8 cellular contexts compared by ENCODE assay signal in genomic region chr11:6612816-6613136, GRCh38. TPM values are rescaled to one million over a fixed set of nuclear protein-coding genes. Genes with fewer than 3 reads are reported as not detected.
DNase-seq lines count a peak whose midpoint lies in the region; ATAC-seq and TF ChIP-seq lines count a peak whose summit lies in the region.

No MANE protein-coding gene starts in this region.

- 4 to 5% methylated on average over 7 of the region's 7 CpGs for WGBS in esophagus squamous epithelium, 2 donors

- peak overlapping the region; percentile 91 for H3K4me3 ChIP-seq in OCI-LY1 (ENCODE audit: low read depth, low read length, poor library complexity, severe bottlenecking)
- H3K4me3 ChIP-seq in esophagus squamous epithelium, result peak overlapping the region; percentile 83 to 92 (median 90)

- H3K9me3 ChIP-seq in OCI-LY1 (ENCODE audit: low read length) (no peaks in the 10 kb centered on the region), esophagus squamous epithelium (no peaks in the 10 kb centered on the region)

- H3K27ac Mint-ChIP-seq in activated CD4-positive, alpha-beta T cell treated with anti-CD3 and anti-CD28 coated beads for 36 hours, result no peak overlapping the region
- H3K27ac Mint-ChIP-seq in progenitor cell of endocrine pancreas, result no peak overlapping the region

- H3K9ac ChIP-seq in OCI-LY1 (ENCODE audit: low read length), result peak overlapping the region; percentile 86

- no peaks in the 10 kb centered on the region for H3K9me2 ChIP-seq in OCI-LY1 (ENCODE audit: low read depth, low read length)

- TF ChIP-seq CTCF in OCI-LY1 (IDR thresholded peaks at IDR 0.05; ENCODE audit: low read length), result peak; percentile 85
- TF ChIP-seq CTCF in esophagus squamous epithelium (IDR thresholded peaks at IDR 0.05), result peak in 5 of 6 experiments; percentile 15 to 60 (median 37)
- TF ChIP-seq CTCF in progenitor cell of endocrine pancreas (IDR thresholded peaks at IDR 0.05; ENCODE audit: unreplicated experiment), result peak; percentile 68

- H3F3A ChIP-seq in OCI-LY1 (ENCODE audit: insufficient read depth, low read length), result no peaks in the 10 kb centered on the region

- peak; percentile 21 for ATAC-seq in activated CD4-positive, alpha-beta T cell treated with anti-CD3 and anti-CD28 coated beads for 36 hours
- peak; percentile 12 for ATAC-seq in HG03025 (IDR thresholded peaks at IDR 0.05; ENCODE audit: low FRiP score, unreplicated experiment)

- peaks cover 40% of the 10 kb centered on the region for H3K36me3 ChIP-seq in OCI-LY1 (ENCODE audit: insufficient read depth, low read length)
- H3K36me3 ChIP-seq in esophagus squamous epithelium, result peaks cover 34 to 66% (median 36%) of the 10 kb centered on the region in 3 donors

- peak overlapping the region; percentile 87 for H3K4me2 ChIP-seq in OCI-LY1 (ENCODE audit: low read length)

- H3K36me3 Mint-ChIP-seq in activated CD4-positive, alpha-beta T cell treated with anti-CD3 and anti-CD28 coated beads for 36 hours (ENCODE audit: low read depth), result peaks cover 51% of the 10 kb centered on the region
- H3K36me3 Mint-ChIP-seq in progenitor cell of endocrine pancreas (ENCODE audit: insufficient read depth), result peaks cover 19% of the 10 kb centered on the region

- no peaks in the 10 kb centered on the region for H3K27me3 ChIP-seq in OCI-LY1 (ENCODE audit: insufficient read depth, low read length)
- no peaks in the 10 kb centered on the region for H3K27me3 ChIP-seq in esophagus squamous epithelium

- no peaks in the 10 kb centered on the region; the same call in 1 of the 2 replicates for H3K79me2 ChIP-seq in OCI-LY1 (ENCODE audit: insufficient read depth, low read length)

- DNase-seq in activated CD4-positive, alpha-beta T cell treated with anti-CD3 and anti-CD28 coated beads for 36 hours, result peak; percentile 60
- no peak for DNase-seq in activated CD4-positive, alpha-beta T cell treated with anti-CD3 and anti-CD28 coated beads, Interleukin-2, amount 50 U/mL, for 48 hours
- no peak for DNase-seq in esophagus squamous epithelium (lab: John Stamatoyannopoulos, UW)
- DNase-seq in progenitor cell of endocrine pancreas (ENCODE audit: low spot score, unreplicated experiment), result no peak
- DNase-seq in NCI-H1048 (lab: John Stamatoyannopoulos, UW), result no peak
- no peak for DNase-seq in NCI-H2196 treated with DMSO at 0.1 percent for 48 hours (lab: John Stamatoyannopoulos, UW; ENCODE audit: unreplicated experiment)

- H3K4me1 Mint-ChIP-seq in activated CD4-positive, alpha-beta T cell treated with anti-CD3 and anti-CD28 coated beads for 36 hours, result peaks cover 44% of the 10 kb centered on the region
- H3K4me1 Mint-ChIP-seq in progenitor cell of endocrine pancreas (ENCODE audit: low read depth), result peaks cover 7% of the 10 kb centered on the region

- no peaks in the 10 kb centered on the region for H3K9me3 Mint-ChIP-seq in activated CD4-positive, alpha-beta T cell treated with anti-CD3 and anti-CD28 coated beads for 36 hours (ENCODE audit: low read depth)
- no peaks in the 10 kb centered on the region for H3K9me3 Mint-ChIP-seq in progenitor cell of endocrine pancreas (ENCODE audit: low read depth)

- no peaks in the 10 kb centered on the region for H4K20me1 ChIP-seq in OCI-LY1 (ENCODE audit: insufficient read depth, low read length)

- H3K4me3 Mint-ChIP-seq in activated CD4-positive, alpha-beta T cell treated with anti-CD3 and anti-CD28 coated beads for 36 hours, result no peak overlapping the region
- no peak overlapping the region for H3K4me3 Mint-ChIP-seq in progenitor cell of endocrine pancreas (ENCODE audit: low read depth)

- H3K27me3 Mint-ChIP-seq in activated CD4-positive, alpha-beta T cell treated with anti-CD3 and anti-CD28 coated beads for 36 hours, result no peaks in the 10 kb centered on the region
- H3K27me3 Mint-ChIP-seq in progenitor cell of endocrine pancreas, result no peaks in the 10 kb centered on the region

- H2AFZ ChIP-seq in OCI-LY1 (ENCODE audit: low read length), result no peak overlapping the region

- TF ChIP-seq POLR2A in esophagus squamous epithelium (IDR thresholded peaks at IDR 0.05), result no peak

- intact Hi-C loops in activated CD4-positive, alpha-beta T cell treated with anti-CD3 and anti-CD28 coated beads for 36 hours (cut with DNase I, micrococcal nuclease), result loop anchor here (1.0 to 10.0 kb wide), 6 partner anchors 9 to 928 kb away; partner anchors contain the start of genes ILK (in 2 of the 2), MRPL17 (in 2 of the 2), RRP8 (in 2 of the 2) and APBB1 (in 1 of the 2)
- intact Hi-C loops in esophagus squamous epithelium (cut with DNase I), result loop anchor here (10.0 kb wide), 1 partner anchor 128 kb away; the partner anchor contains the start of genes ARFIP2 and TIMM10B

- POLR2A ChIA-PET in activated CD4-positive, alpha-beta T cell treated with anti-CD3 and anti-CD28 coated beads for 36 hours (lab: Charles Lee), result interaction anchor here (1.1 to 2.1 kb wide), 3 partner anchors 8 to 131 kb away, joined by 4 to 5 read pairs (median 4); partner anchors contain the start of genes ARFIP2, MRPL17 and TIMM10B

- CTCF ChIA-PET in activated CD4-positive, alpha-beta T cell treated with anti-CD3 and anti-CD28 coated beads for 36 hours (lab: Charles Lee), result interaction anchor here (0.5 to 2.9 kb wide), 12 partner anchors 8 to 907 kb away, joined by 3 to 8 read pairs (median 3); no protein-coding TSS in a partner anchor

- H3K27ac ChIP-seq in OCI-LY1 (ENCODE audit: low read depth, low read length, poor library complexity, severe bottlenecking), result peak overlapping the region; percentile 91
- peak overlapping the region; percentile 93 to 99 (median 98) for H3K27ac ChIP-seq in esophagus squamous epithelium

- H3K4me1 ChIP-seq in OCI-LY1 (ENCODE audit: insufficient read depth, low read length, severe bottlenecking) (peaks cover 19% of the 10 kb centered on the region), esophagus squamous epithelium (peaks cover 17 to 62% (median 35%) of the 10 kb centered on the region in 3 donors)

RNA-seq across cellular contexts. Expression of gene TAF10, which starts 0.8 kb away (rescaled TPM):
- total RNA-seq in activated CD4-positive, alpha-beta T cell treated with anti-CD3 and anti-CD28 coated beads for 36 hours, result 100 to 1,000 TPM; 133 to 152 TPM
- total RNA-seq in esophagus squamous epithelium (10 to 100 TPM; 31.9 to 69.2 (median 48.6) TPM), progenitor cell of endocrine pancreas (148 and 160 TPM in 2 replicates)

RNA-seq across cellular contexts. Expression of gene TPP1, which starts 6.4 kb away (rescaled TPM):
- total RNA-seq in activated CD4-positive, alpha-beta T cell treated with anti-CD3 and anti-CD28 coated beads for 36 hours, result 10 to 100 TPM; 38.1 to 47.9 TPM
- 10 to 100 TPM; 15.4 to 34.9 (median 27.8) TPM for total RNA-seq in esophagus squamous epithelium
- total RNA-seq in progenitor cell of endocrine pancreas, result 54.4 and 59.9 TPM in 2 replicates

RNA-seq across cellular contexts. Expression of gene ILK, which starts 9.2 kb away (rescaled TPM):
- total RNA-seq in activated CD4-positive, alpha-beta T cell treated with anti-CD3 and anti-CD28 coated beads for 36 hours, result 10 to 100 TPM; 85.6 to 89.0 TPM
- 100 to 1,000 TPM in 1 of 4 donors, 10 to 100 TPM in 3; 34.5 to 128 (median 49.5) TPM for total RNA-seq in esophagus squamous epithelium
- 127 and 133 TPM in 2 replicates for total RNA-seq in progenitor cell of endocrine pancreas

RNA-seq across cellular contexts. Expression of gene RRP8, which starts 9.4 kb away (rescaled TPM):
- 10 to 100 TPM; 34.4 to 35.0 TPM for total RNA-seq in activated CD4-positive, alpha-beta T cell treated with anti-CD3 and anti-CD28 coated beads for 36 hours
- total RNA-seq in esophagus squamous epithelium, result 10 to 100 TPM; 10.9 to 23.5 (median 15.7) TPM
- 18.8 and 21.7 TPM in 2 replicates for total RNA-seq in progenitor cell of endocrine pancreas

RNA-seq across cellular contexts. Expression of gene DCHS1, which starts 42.8 kb away (rescaled TPM):
- under 1 TPM; 0.78 to 0.91 TPM for total RNA-seq in activated CD4-positive, alpha-beta T cell treated with anti-CD3 and anti-CD28 coated beads for 36 hours
- total RNA-seq in esophagus squamous epithelium (1 to 10 TPM; 1.1 to 9.9 (median 2.3) TPM), progenitor cell of endocrine pancreas (54.7 and 61.4 TPM in 2 replicates)
